Comparison of ENCODE assay signal across 8 cellular contexts in genomic region chr11:110710520-110711381, GRCh38. TPM values are rescaled to one million over a fixed set of nuclear protein-coding genes. Genes with fewer than 3 reads are reported as not detected.
A peak's percentile ranks its signal among the peaks of the same experiment; 100 is the strongest.
DNase-seq lines count a peak whose midpoint lies in the region; ATAC-seq and TF ChIP-seq lines count a peak whose summit lies in the region.

No MANE protein-coding gene starts in this region.

- peaks cover 1% of the 10 kb centered on the region for H3K36me3 Mint-ChIP-seq in activated naive CD4-positive, alpha-beta T cell treated with anti-CD3 and anti-CD28 coated beads, Interleukin-2, amount 50 U/mL, for 24 hours
- H3K36me3 Mint-ChIP-seq in activated CD4-positive, alpha-beta memory T cell treated with anti-CD3 and anti-CD28 coated beads for 36 hours, result no peaks in the 10 kb centered on the region

- DNase-seq in activated naive CD4-positive, alpha-beta T cell treated with anti-CD3 and anti-CD28 coated beads, Interleukin-2, amount 50 U/mL, for 16 hours, result no peak
- no peak for DNase-seq in activated CD4-positive, alpha-beta memory T cell treated with anti-CD3 and anti-CD28 coated beads for 36 hours
- peak; percentile 48 to 52 for DNase-seq in cardiac muscle cell (ENCODE audit: low read depth in 1 of 2, low spot score in 1 of 2)
- peak; percentile 18 for DNase-seq in occipital lobe (lab: John Stamatoyannopoulos, UW)
- no peak for DNase-seq in RPMI8226

- H3K4me1 Mint-ChIP-seq in activated naive CD4-positive, alpha-beta T cell treated with anti-CD3 and anti-CD28 coated beads, Interleukin-2, amount 50 U/mL, for 24 hours, result peaks cover 21% of the 10 kb centered on the region
- peaks cover 12% of the 10 kb centered on the region for H3K4me1 Mint-ChIP-seq in activated CD4-positive, alpha-beta memory T cell treated with anti-CD3 and anti-CD28 coated beads for 36 hours (ENCODE audit: low read depth)

- H3K27ac ChIP-seq in cardiac muscle cell, result no peak overlapping the region

- peaks cover 78% of the 10 kb centered on the region for H3K27me3 ChIP-seq in cardiac muscle cell

- peaks cover 54% of the 10 kb centered on the region for H3K27me3 Mint-ChIP-seq in activated naive CD4-positive, alpha-beta T cell treated with anti-CD3 and anti-CD28 coated beads, Interleukin-2, amount 50 U/mL, for 24 hours
- peaks cover 48% of the 10 kb centered on the region for H3K27me3 Mint-ChIP-seq in activated CD4-positive, alpha-beta memory T cell treated with anti-CD3 and anti-CD28 coated beads for 36 hours

- H3K9me3 Mint-ChIP-seq in activated naive CD4-positive, alpha-beta T cell treated with anti-CD3 and anti-CD28 coated beads, Interleukin-2, amount 50 U/mL, for 24 hours, result peaks cover 5% of the 10 kb centered on the region
- no peaks in the 10 kb centered on the region for H3K9me3 Mint-ChIP-seq in activated CD4-positive, alpha-beta memory T cell treated with anti-CD3 and anti-CD28 coated beads for 36 hours

- TF ChIP-seq CTCF in cardiac muscle cell (IDR thresholded peaks at IDR 0.05; ENCODE audit: low read depth, low read length), result no peak

- CTCF ChIA-PET in activated CD4-positive, alpha-beta memory T cell treated with anti-CD3 and anti-CD28 coated beads for 36 hours (lab: Charles Lee), result no interaction called here

- H3K4me1 ChIP-seq in cardiac muscle cell (ENCODE audit: low read depth), result peaks cover 8% of the 10 kb centered on the region

- no peak overlapping the region for H3K27ac Mint-ChIP-seq in activated naive CD4-positive, alpha-beta T cell treated with anti-CD3 and anti-CD28 coated beads, Interleukin-2, amount 50 U/mL, for 24 hours
- no peak overlapping the region for H3K27ac Mint-ChIP-seq in activated CD4-positive, alpha-beta memory T cell treated with anti-CD3 and anti-CD28 coated beads for 36 hours

- H3K36me3 ChIP-seq in cardiac muscle cell, result no peaks in the 10 kb centered on the region

- intact Hi-C loops in activated CD4-positive, alpha-beta memory T cell treated with anti-CD3 and anti-CD28 coated beads for 36 hours (cut with micrococcal nuclease), result loop anchor here (5.0 to 10.0 kb wide), 2 partner anchors 192 to 256 kb away; no protein-coding TSS in a partner anchor

- peak overlapping the region; percentile 39 for H3K4me3 ChIP-seq in cardiac muscle cell

- H3K4me3 Mint-ChIP-seq in activated naive CD4-positive, alpha-beta T cell treated with anti-CD3 and anti-CD28 coated beads, Interleukin-2, amount 50 U/mL, for 24 hours, result peak overlapping the region; percentile 81
- H3K4me3 Mint-ChIP-seq in activated CD4-positive, alpha-beta memory T cell treated with anti-CD3 and anti-CD28 coated beads for 36 hours, result peak overlapping the region; percentile 28

- no peak for ATAC-seq in GM18909 (IDR thresholded peaks at IDR 0.05; ENCODE audit: poor library complexity, unreplicated experiment)
- no peak for ATAC-seq in HG03378 (IDR thresholded peaks at IDR 0.05; ENCODE audit: unreplicated experiment)

- POLR2A ChIA-PET in activated CD4-positive, alpha-beta memory T cell treated with anti-CD3 and anti-CD28 coated beads for 36 hours (lab: Charles Lee), result no interaction called here

- no peaks in the 10 kb centered on the region for H3K9me3 ChIP-seq in cardiac muscle cell (ENCODE audit: low read depth)

RNA-seq across cellular contexts. Expression of gene ARHGAP20, which starts 1.5 kb away (rescaled TPM):
- total RNA-seq in activated CD4-positive, alpha-beta memory T cell treated with anti-CD3 and anti-CD28 coated beads for 36 hours, result under 1 TPM in 1 of 2 experiments, not detected in 1; 0.05 TPM
- total RNA-seq in cardiac muscle cell (0.30 and 0.53 TPM in 2 replicates), occipital lobe (66.6 TPM)
- polyA plus RNA-seq in cardiac muscle cell, result 0.35 and 0.49 TPM in 2 replicates

Comparison
In these comparisons a context has a peak if more than half of its experiments do, and no peak if none do; other contexts are left out.
1. DNase-seq: peak in cardiac muscle cell (2 of 2) and occipital lobe (single experiment); none in activated naive CD4-positive, alpha-beta T cell treated with anti-CD3 and anti-CD28 coated beads, Interleukin-2, amount 50 U/mL, for 16 hours (single experiment), activated CD4-positive, alpha-beta memory T cell treated with anti-CD3 and anti-CD28 coated beads for 36 hours (single experiment) and RPMI8226 (single experiment).
2. RNA of gene ARHGAP20, which starts 1.5 kb away (total RNA-seq): 66.6 TPM in occipital lobe (single experiment); 0.30 to 0.53 TPM in cardiac muscle cell and 0.05 TPM in activated CD4-positive, alpha-beta memory T cell treated with anti-CD3 and anti-CD28 coated beads for 36 hours; every median in the first group is over 10 times any median in the second.